Comparison of ENCODE assay signal across 13 cellular contexts in the genomic region with DNA sequence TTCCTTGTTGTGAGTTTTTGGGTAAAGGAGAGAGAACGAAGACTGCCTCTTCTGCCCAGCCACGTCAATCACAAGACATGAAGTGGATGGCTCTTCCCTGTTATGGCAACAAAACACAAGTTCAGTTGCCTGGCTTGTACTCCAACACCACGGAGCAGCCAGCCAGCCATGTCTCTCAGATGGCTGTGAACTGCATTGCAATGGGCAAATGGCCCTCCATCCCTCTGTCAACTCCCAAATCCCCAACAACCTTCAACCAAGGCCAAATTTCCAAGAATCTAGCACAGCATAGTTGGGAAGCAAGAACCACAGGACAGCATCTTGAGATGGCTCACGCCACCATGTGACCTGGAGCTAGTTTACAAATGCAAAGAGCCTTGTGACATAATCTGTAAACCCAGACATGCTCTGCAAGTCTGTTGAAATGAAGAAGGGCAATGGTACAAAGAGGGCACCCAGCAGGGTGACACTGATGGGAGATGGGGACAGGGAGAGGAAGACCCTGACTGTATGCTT. TPM values are rescaled to one million over a fixed set of nuclear protein-coding genes. Genes with fewer than 3 reads are reported as not detected.
DNase-seq lines count a peak whose midpoint lies in the region; ATAC-seq and TF ChIP-seq lines count a peak whose summit lies in the region.
"Had no signal": no experiment of that assay in that cellular context is flagged by ENCODE, and none has a peak within 500 bp of the region (broad histone marks: within the 10 kb centered on the region; RNA-seq: fewer than 3 reads in every experiment).

No MANE protein-coding gene starts in this region.

- H3K36me3 ChIP-seq in MG63 (no peaks in the 10 kb centered on the region), thoracic aorta (no peaks in the 10 kb centered on the region)

- no peak for ATAC-seq in thoracic aorta (ENCODE audit: insufficient number of reproducible peaks, low FRiP score, low read depth)
- no peak for ATAC-seq in HG03378 (IDR thresholded peaks at IDR 0.05; ENCODE audit: unreplicated experiment)
- ATAC-seq in HG02884 (IDR thresholded peaks at IDR 0.05; ENCODE audit: unreplicated experiment): no peak
- no peak for ATAC-seq in HG02678 (IDR thresholded peaks at IDR 0.05; ENCODE audit: unreplicated experiment)

- peak overlapping the region; percentile 89 to 98 for H3K27ac ChIP-seq in thoracic aorta

- H3K27me3 ChIP-seq in MG63 (no peaks in the 10 kb centered on the region), thoracic aorta (replicated peaks; ENCODE audit: insufficient read depth) (no peaks in the 10 kb centered on the region)

- peaks cover 25 to 61% of the 10 kb centered on the region in 2 donors for H3K4me1 ChIP-seq in thoracic aorta (ENCODE audit: control insufficient read depth in 1 of 2, low read depth in 2 of 2)

- DNase-seq in MG63 (peak; percentile 15), mesothelial cell of epicardium (ENCODE audit: low spot score in 2 of 2, unreplicated experiment in 2 of 2) (no peak), thoracic aorta (ENCODE audit: low spot score) (no peak), NCI-H69 (lab: John Stamatoyannopoulos, UW) (no peak)
- DNase-seq: activated CD8-positive, alpha-beta memory T cell treated with anti-CD3 and anti-CD28 coated beads, Interleukin-2, amount 50 U/mL, for 4 hours; NCI-H2081; stimulated activated naive CD4-positive, alpha-beta T cell had no signal

- TF ChIP-seq CTCF in mesothelial cell of epicardium (IDR thresholded peaks at IDR 0.05; ENCODE audit: unreplicated experiment) (no peak), thoracic aorta (IDR thresholded peaks at IDR 0.05) (no peak)

- H3K9me3 Mint-ChIP-seq in dendritic cell treated with granulocyte-macrophage colony-stimulating factor and Interleukin-4, amounts not matched to agents 40 ng/mL and 50 ng/mL, for 4 days: no peaks in the 10 kb centered on the region
- peaks cover 3% of the 10 kb centered on the region for H3K9me3 Mint-ChIP-seq in mesothelial cell of epicardium

- H3K36me3 Mint-ChIP-seq in dendritic cell treated with granulocyte-macrophage colony-stimulating factor and Interleukin-4, amounts not matched to agents 40 ng/mL and 50 ng/mL, for 4 days (ENCODE audit: low read depth): peaks cover 100% of the 10 kb centered on the region
- H3K36me3 Mint-ChIP-seq in mesothelial cell of epicardium: no peaks in the 10 kb centered on the region
- H3K36me3 Mint-ChIP-seq: memory B cell had no signal

- no peak overlapping the region for H3K4me3 ChIP-seq in MG63
- H3K4me3 ChIP-seq in thoracic aorta: no peak overlapping the region

- no peaks in the 10 kb centered on the region for H3K9me3 ChIP-seq in MG63
- H3K9me3 ChIP-seq in thoracic aorta: no peaks in the 10 kb centered on the region

- peaks cover 49% of the 10 kb centered on the region for H3K4me1 Mint-ChIP-seq in dendritic cell treated with granulocyte-macrophage colony-stimulating factor and Interleukin-4, amounts not matched to agents 40 ng/mL and 50 ng/mL, for 4 days (ENCODE audit: low read depth)
- peaks cover 21% of the 10 kb centered on the region for H3K4me1 Mint-ChIP-seq in mesothelial cell of epicardium

- no peaks in the 10 kb centered on the region for H3K27me3 Mint-ChIP-seq in dendritic cell treated with granulocyte-macrophage colony-stimulating factor and Interleukin-4, amounts not matched to agents 40 ng/mL and 50 ng/mL, for 4 days
- H3K27me3 Mint-ChIP-seq in mesothelial cell of epicardium (ENCODE audit: low read depth): no peaks in the 10 kb centered on the region
- H3K27me3 Mint-ChIP-seq: memory B cell had no signal

- peak overlapping the region; percentile 85 for H3K27ac Mint-ChIP-seq in dendritic cell treated with granulocyte-macrophage colony-stimulating factor and Interleukin-4, amounts not matched to agents 40 ng/mL and 50 ng/mL, for 4 days
- H3K27ac Mint-ChIP-seq in mesothelial cell of epicardium: peak overlapping the region; percentile 86

- H3K4me3 Mint-ChIP-seq in dendritic cell treated with granulocyte-macrophage colony-stimulating factor and Interleukin-4, amounts not matched to agents 40 ng/mL and 50 ng/mL, for 4 days: no peak overlapping the region
- H3K4me3 Mint-ChIP-seq in mesothelial cell of epicardium: no peak overlapping the region
- H3K4me3 Mint-ChIP-seq: memory B cell had no signal

- intact Hi-C loops in dendritic cell treated with granulocyte-macrophage colony-stimulating factor and Interleukin-4, amounts not matched to agents 40 ng/mL and 50 ng/mL, for 4 days (cut with micrococcal nuclease): no loop called here

RNA-seq across cellular contexts. Expression of a gene that starts 53.9 kb away (rescaled TPM):
- not detected in 2 replicates for total RNA-seq in MG63 (2014; rRNA removed; shearing (Covaris generic); ENCODE audit: low replicate concordance)
- not detected in 3 replicates for total RNA-seq in mesothelial cell of epicardium
- 1 to 10 TPM; 2.2 to 3.1 TPM for total RNA-seq in thoracic aorta
- total RNA-seq: RPMI7951 had no signal
